37 cellular contexts compared by ENCODE assay signal in genomic region chr11:94032066-94032465, GRCh38. TPM values are rescaled to one million over a fixed set of nuclear protein-coding genes. Genes with fewer than 3 reads are reported as not detected.
"Had no signal": no experiment of that assay in that cellular context is flagged by ENCODE, and none has a peak within 500 bp of the region (broad histone marks: within the 10 kb centered on the region; RNA-seq: fewer than 3 reads in every experiment).

No MANE protein-coding gene starts in this region.

- H3K9me3 Mint-ChIP-seq: activated naive CD4-positive, alpha-beta T cell treated with anti-CD3 and anti-CD28 coated beads, Interleukin-2, amount 50 U/mL, for 24 hours had no signal

- DNase-seq: activated CD4-positive, alpha-beta memory T cell treated with anti-CD3 and anti-CD28 coated beads, Interleukin-2, amount 10 ng/mL, durations not matched to agents 7 days and 5 days; activated CD4-positive, alpha-beta T cell treated with anti-CD3 and anti-CD28 coated beads for 1 hour; activated CD4-positive, alpha-beta T cell treated with anti-CD3 and anti-CD28 coated beads for 48 hours; activated CD4-positive, CD25-positive, alpha-beta regulatory T cell; activated CD8-positive, alpha-beta memory T cell treated with anti-CD3 and anti-CD28 coated beads for 24 hours; activated CD8-positive, alpha-beta memory T cell treated with anti-CD3 and anti-CD28 coated beads, Interleukin-2, amount 10 ng/mL, durations not matched to agents 7 days and 5 days; activated CD8-positive, alpha-beta memory T cell treated with anti-CD3 and anti-CD28 coated beads, Interleukin-2, amount 50 U/mL, for 48 hours; activated effector memory CD4-positive, alpha-beta T cell treated with anti-CD3 and anti-CD28 coated beads, Interleukin-2, amount 50 U/mL, for 16 hours; activated naive CD4-positive, alpha-beta T cell; activated naive CD8-positive, alpha-beta T cell treated with anti-CD3 and anti-CD28 coated beads, Interleukin-2, amount 10 ng/mL, durations not matched to agents 7 days and 5 days; activated T-cell treated with anti-CD3 and anti-CD28 coated beads, Interleukin-2, amount 50 U/mL, for 48 hours; body of pancreas; caudate nucleus; KBM-7; NCI-H1105; NCI-H1417 treated with DMSO at 0.1 percent for 48 hours; NCI-H187 treated with DMSO at 0.1 percent for 48 hours; NCI-H2081; NCI-H2171 treated with DMSO at 0.1 percent for 48 hours; NCI-H2227 treated with DMSO at 0.1 percent for 48 hours; NCI-H446; NCI-H510A treated with DMSO at 0.1 percent for 48 hours; NCI-H526 treated with DMSO at 0.1 percent for 48 hours; NCI-H774; SIG-M5; T-helper 1 cell; T-helper 2 cell; T-helper 9 cell had no signal

- H3K36me3 Mint-ChIP-seq: activated CD8-positive, alpha-beta memory T cell treated with anti-CD3 and anti-CD28 coated beads, Interleukin-2, amount 10 ng/mL, durations not matched to agents 7 days and 5 days; activated naive CD4-positive, alpha-beta T cell treated with anti-CD3 and anti-CD28 coated beads, Interleukin-2, amount 50 U/mL, for 24 hours; activated naive CD8-positive, alpha-beta T cell treated with anti-CD3 and anti-CD28 coated beads, Interleukin-2, amount 10 ng/mL, durations not matched to agents 7 days and 5 days had no signal

- H3K4me3 Mint-ChIP-seq: activated CD4-positive, alpha-beta memory T cell treated with anti-CD3 and anti-CD28 coated beads, Interleukin-2, amount 10 ng/mL, durations not matched to agents 7 days and 5 days; activated CD8-positive, alpha-beta memory T cell treated with anti-CD3 and anti-CD28 coated beads, Interleukin-2, amount 10 ng/mL, durations not matched to agents 7 days and 5 days; activated naive CD4-positive, alpha-beta T cell treated with anti-CD3 and anti-CD28 coated beads, Interleukin-2, amount 50 U/mL, for 24 hours; activated naive CD8-positive, alpha-beta T cell treated with anti-CD3 and anti-CD28 coated beads, Interleukin-2, amount 10 ng/mL, durations not matched to agents 7 days and 5 days had no signal

- H3K4me1 Mint-ChIP-seq: activated CD4-positive, alpha-beta memory T cell treated with anti-CD3 and anti-CD28 coated beads, Interleukin-2, amount 10 ng/mL, durations not matched to agents 7 days and 5 days; activated CD8-positive, alpha-beta memory T cell treated with anti-CD3 and anti-CD28 coated beads, Interleukin-2, amount 10 ng/mL, durations not matched to agents 7 days and 5 days; activated naive CD4-positive, alpha-beta T cell treated with anti-CD3 and anti-CD28 coated beads, Interleukin-2, amount 50 U/mL, for 24 hours; activated naive CD8-positive, alpha-beta T cell treated with anti-CD3 and anti-CD28 coated beads, Interleukin-2, amount 10 ng/mL, durations not matched to agents 7 days and 5 days had no signal

- H3K27me3 ChIP-seq: body of pancreas, breast epithelium had no signal

- H3K27me3 Mint-ChIP-seq: activated CD4-positive, alpha-beta memory T cell treated with anti-CD3 and anti-CD28 coated beads, Interleukin-2, amount 10 ng/mL, durations not matched to agents 7 days and 5 days; activated CD8-positive, alpha-beta memory T cell treated with anti-CD3 and anti-CD28 coated beads, Interleukin-2, amount 10 ng/mL, durations not matched to agents 7 days and 5 days; activated naive CD8-positive, alpha-beta T cell treated with anti-CD3 and anti-CD28 coated beads, Interleukin-2, amount 10 ng/mL, durations not matched to agents 7 days and 5 days had no signal

- H3K4me3 ChIP-seq: body of pancreas, breast epithelium had no signal

- H3K4me1 ChIP-seq: body of pancreas, breast epithelium had no signal

- H3K27ac Mint-ChIP-seq: activated CD4-positive, alpha-beta memory T cell treated with anti-CD3 and anti-CD28 coated beads, Interleukin-2, amount 10 ng/mL, durations not matched to agents 7 days and 5 days; activated CD8-positive, alpha-beta memory T cell treated with anti-CD3 and anti-CD28 coated beads, Interleukin-2, amount 10 ng/mL, durations not matched to agents 7 days and 5 days; activated naive CD4-positive, alpha-beta T cell treated with anti-CD3 and anti-CD28 coated beads, Interleukin-2, amount 50 U/mL, for 24 hours; activated naive CD8-positive, alpha-beta T cell treated with anti-CD3 and anti-CD28 coated beads, Interleukin-2, amount 10 ng/mL, durations not matched to agents 7 days and 5 days had no signal

- H3K9me3 ChIP-seq: body of pancreas had no signal

- ATAC-seq: activated CD8-positive, alpha-beta memory T cell treated with anti-CD3 and anti-CD28 coated beads, Interleukin-2, amount 10 ng/mL, durations not matched to agents 7 days and 5 days; body of pancreas; Panc1; SK-N-SH treated with all-trans-retinoic acid at 6 μM for 48 hours had no signal

- H3K36me3 ChIP-seq: breast epithelium had no signal

- H3K27ac ChIP-seq: body of pancreas, breast epithelium, VCaP had no signal

RNA-seq across cellular contexts. Expression of gene HEPHL1, which starts 10.9 kb away (rescaled TPM):
- total RNA-seq: activated CD4-positive, alpha-beta memory T cell treated with anti-CD3 and anti-CD28 coated beads, Interleukin-2, amount 10 ng/mL, durations not matched to agents 7 days and 5 days; activated CD8-positive, alpha-beta memory T cell treated with anti-CD3 and anti-CD28 coated beads, Interleukin-2, amount 10 ng/mL, durations not matched to agents 7 days and 5 days; activated naive CD8-positive, alpha-beta T cell treated with anti-CD3 and anti-CD28 coated beads, Interleukin-2, amount 10 ng/mL, durations not matched to agents 7 days and 5 days; astrocyte; body of pancreas; MCF 10A; RPMI7951; SK-MEL-5 had no signal
